In the genomic region with DNA sequence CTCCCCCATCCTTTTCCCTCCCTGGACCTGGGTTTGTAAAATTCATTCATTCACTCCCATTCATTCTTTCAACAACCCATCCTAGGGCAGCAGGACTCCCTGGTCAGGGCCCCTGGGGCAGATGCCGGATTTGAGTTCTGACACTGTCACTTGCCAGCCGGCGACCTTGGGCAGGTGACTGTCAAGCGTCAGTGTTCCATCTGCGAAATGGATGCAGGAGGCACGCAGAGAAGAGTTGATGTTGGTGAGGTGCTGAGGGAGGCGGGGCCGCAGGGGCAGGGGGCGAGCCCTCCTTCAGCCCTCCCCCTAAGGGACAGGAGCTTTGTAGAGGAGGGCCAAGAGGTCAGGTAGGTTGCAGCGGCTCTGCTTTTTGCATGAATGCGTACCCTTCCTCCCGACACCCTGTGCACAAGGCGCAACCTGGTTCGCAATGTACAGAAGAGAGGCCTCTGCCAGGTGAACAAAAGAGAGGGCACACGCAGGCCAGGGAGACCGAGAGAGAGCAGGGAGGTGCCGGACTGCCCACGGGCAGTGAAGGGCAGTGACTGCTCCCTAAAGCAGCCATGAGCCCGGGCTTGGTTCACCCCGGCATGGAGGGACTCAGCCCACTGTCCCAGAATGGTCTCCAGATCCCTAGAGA, we compare ENCODE assay signal across 1 cellular context.
TF ChIP-seq lines count a peak whose summit lies in the region.

No MANE protein-coding gene starts in this region.

TF ChIP-seq in HCT116, 20 proteins besides CTCF, POLR2A, EP300 and RAD21 (continued from another document):
- TF ChIP-seq, protein P1, sequence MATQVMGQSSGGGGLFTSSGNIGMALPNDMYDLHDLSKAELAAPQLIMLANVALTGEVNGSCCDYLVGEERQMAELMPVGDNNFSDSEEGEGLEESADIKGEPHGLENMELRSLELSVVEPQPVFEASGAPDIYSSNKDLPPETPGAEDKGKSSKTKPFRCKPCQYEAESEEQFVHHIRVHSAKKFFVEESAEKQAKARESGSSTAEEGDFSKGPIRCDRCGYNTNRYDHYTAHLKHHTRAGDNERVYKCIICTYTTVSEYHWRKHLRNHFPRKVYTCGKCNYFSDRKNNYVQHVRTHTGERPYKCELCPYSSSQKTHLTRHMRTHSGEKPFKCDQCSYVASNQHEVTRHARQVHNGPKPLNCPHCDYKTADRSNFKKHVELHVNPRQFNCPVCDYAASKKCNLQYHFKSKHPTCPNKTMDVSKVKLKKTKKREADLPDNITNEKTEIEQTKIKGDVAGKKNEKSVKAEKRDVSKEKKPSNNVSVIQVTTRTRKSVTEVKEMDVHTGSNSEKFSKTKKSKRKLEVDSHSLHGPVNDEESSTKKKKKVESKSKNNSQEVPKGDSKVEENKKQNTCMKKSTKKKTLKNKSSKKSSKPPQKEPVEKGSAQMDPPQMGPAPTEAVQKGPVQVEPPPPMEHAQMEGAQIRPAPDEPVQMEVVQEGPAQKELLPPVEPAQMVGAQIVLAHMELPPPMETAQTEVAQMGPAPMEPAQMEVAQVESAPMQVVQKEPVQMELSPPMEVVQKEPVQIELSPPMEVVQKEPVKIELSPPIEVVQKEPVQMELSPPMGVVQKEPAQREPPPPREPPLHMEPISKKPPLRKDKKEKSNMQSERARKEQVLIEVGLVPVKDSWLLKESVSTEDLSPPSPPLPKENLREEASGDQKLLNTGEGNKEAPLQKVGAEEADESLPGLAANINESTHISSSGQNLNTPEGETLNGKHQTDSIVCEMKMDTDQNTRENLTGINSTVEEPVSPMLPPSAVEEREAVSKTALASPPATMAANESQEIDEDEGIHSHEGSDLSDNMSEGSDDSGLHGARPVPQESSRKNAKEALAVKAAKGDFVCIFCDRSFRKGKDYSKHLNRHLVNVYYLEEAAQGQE (IDR thresholded peaks at IDR 0.05; ENCODE audit: low read depth): no peak
- TF ChIP-seq CEBPB (IDR thresholded peaks at IDR 0.05; ENCODE audit: low read depth) (no peak), JUND (IDR thresholded peaks at IDR 0.05) (no peak), TCF7L2 (IDR thresholded peaks at IDR 0.05; ENCODE audit: borderline replicate concordance, extremely low read depth, insufficient read depth, insufficient read length) (no peak), EZH2 (IDR thresholded peaks at IDR 0.05) (no peak), CBX3 (IDR thresholded peaks at IDR 0.05; ENCODE audit: low read depth) (no peak)
- TF ChIP-seq, protein P2, sequence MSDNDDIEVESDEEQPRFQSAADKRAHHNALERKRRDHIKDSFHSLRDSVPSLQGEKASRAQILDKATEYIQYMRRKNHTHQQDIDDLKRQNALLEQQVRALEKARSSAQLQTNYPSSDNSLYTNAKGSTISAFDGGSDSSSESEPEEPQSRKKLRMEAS (IDR thresholded peaks at IDR 0.05): no peak
